Comparison of ENCODE assay signal across 8 cellular contexts in genomic region chr15:96053039-96054021, GRCh38.
DNase-seq lines count a peak whose midpoint lies in the region; ATAC-seq, FAIRE-seq and TF ChIP-seq lines count a peak whose summit lies in the region.

No MANE protein-coding gene starts in this region.

- POLR2A ChIA-PET in A549 (lab: Yijun Ruan, JAX) = no interaction called here

- TF ChIP-seq RAD21 in A549 (conservative IDR thresholded peaks at IDR 0.05 in 1 of 2, IDR thresholded peaks at IDR 0.05 in 1 of 2) = no peak

- no peaks in the 10 kb centered on the region for H3K27me3 Mint-ChIP-seq in osteocyte (ENCODE audit: unreplicated experiment)

- TF ChIP-seq POLR2A in A549 (IDR thresholded peaks at IDR 0.05; ENCODE audit: low read length) = no peak

- no peaks in the 10 kb centered on the region for H3K27me3 ChIP-seq in RWPE2 (ENCODE audit: insufficient read depth, poor library complexity, severe bottlenecking)

- H3K27ac ChIP-seq in A549 = peak overlapping the region; percentile 9 to 32; a peak in 2 of 6 replicates
- H3K27ac ChIP-seq in RWPE2 (ENCODE audit: poor library complexity, severe bottlenecking) = no peak overlapping the region

- ATAC-seq in A549 = peak; percentile 73 to 81
- ATAC-seq in RWPE2 (ENCODE audit: low read depth) = peak; percentile 82
- peak; percentile 95 for ATAC-seq in Right ventricle myocardium superior (ENCODE audit: poor library complexity)
- no peak for ATAC-seq in GM19328 (IDR thresholded peaks at IDR 0.05; ENCODE audit: unreplicated experiment)

- no peak overlapping the region for H3K27ac Mint-ChIP-seq in osteocyte (ENCODE audit: unreplicated experiment)

- H3K9me3 ChIP-seq in A549 = no peaks in the 10 kb centered on the region
- H3K9me3 ChIP-seq in RWPE2 (ENCODE audit: severe bottlenecking) = no peaks in the 10 kb centered on the region

- peak overlapping the region; percentile 33 for H3K4me3 ChIP-seq in A549
- H3K4me3 ChIP-seq in RWPE2 (ENCODE audit: severe bottlenecking) = peak overlapping the region; percentile 15

- DNase-seq in A549 (ENCODE audit: low read depth in 1 of 2, low spot score in 1 of 2) (peak in 1 of 2 experiments; percentile 19), HPDE6-E6E7 (ENCODE audit: extremely low spot score) (peak; percentile 28), RWPE2 (ENCODE audit: low spot score) (peak; percentile 68), Right ventricle myocardium superior (peak; percentile 78), osteocyte (ENCODE audit: extremely low spot score, unreplicated experiment) (no peak), GM13977 (ENCODE audit: low spot score) (no peak), HK-2 (ENCODE audit: unreplicated experiment) (no peak)

- intact Hi-C loops in Right ventricle myocardium superior (cut with DNase I) = no loop called here

- TF ChIP-seq EP300 in A549 (IDR thresholded peaks at IDR 0.05) = no peak

- peak overlapping the region; percentile 85 for H3K4me2 ChIP-seq in A549

- H3K9me3 Mint-ChIP-seq in osteocyte (ENCODE audit: unreplicated experiment) = no peaks in the 10 kb centered on the region

- in situ Hi-C loops in GM13977 (cut with MboI; ENCODE audit: low pct_unique_long_range_greater_than_20kb, low sequenced_read_pairs, unreplicated experiment) = no loop called here

- H3K4me1 Mint-ChIP-seq in osteocyte (ENCODE audit: unreplicated experiment) = peaks cover 28% of the 10 kb centered on the region

- H3K36me3 ChIP-seq in RWPE2 (ENCODE audit: low read depth) = no peaks in the 10 kb centered on the region

- peak overlapping the region; percentile 26 for H3K4me3 Mint-ChIP-seq in osteocyte (ENCODE audit: unreplicated experiment)

- CTCF ChIA-PET in A549 (lab: Yijun Ruan, JAX) = no interaction called here

- no peak for TF ChIP-seq CTCF in A549 (IDR thresholded peaks at IDR 0.05)
- no peak for TF ChIP-seq CTCF in RWPE2 (IDR thresholded peaks at IDR 0.05; ENCODE audit: poor library complexity, severe bottlenecking)
- TF ChIP-seq CTCF in osteocyte (IDR thresholded peaks at IDR 0.05) = no peak
- TF ChIP-seq CTCF in GM13977 (IDR thresholded peaks at IDR 0.05; ENCODE audit: extremely low read depth, insufficient read depth, missing control alignments) = no peak

- H3K4me1 ChIP-seq in A549 = peaks cover 13% of the 10 kb centered on the region; the same call in 2 of the 3 replicates
- H3K4me1 ChIP-seq in RWPE2 (ENCODE audit: insufficient read depth, poor library complexity, severe bottlenecking) = peaks cover 5% of the 10 kb centered on the region

- 32% methylated on average over 40 of the region's 42 CpGs for WGBS in A549 (ENCODE audit: missing lambda C conversion rate)

- FAIRE-seq in A549 (lab: Jason Lieb, UNC) = no peak

- H3K36me3 Mint-ChIP-seq in osteocyte (ENCODE audit: unreplicated experiment) = no peaks in the 10 kb centered on the region

TF ChIP-seq in A549, 52 proteins besides CTCF, POLR2A, EP300 and RAD21:
- TF ChIP-seq CEBPB (IDR thresholded peaks at IDR 0.05) (peak in 1 of 2 experiments; percentile 20; a peak in 1 of 4 replicates), JUN (IDR thresholded peaks at IDR 0.05) (no peak)

Comparison
In these comparisons a context has a peak if more than half of its experiments do, and no peak if none do; other contexts are left out.
1. DNase-seq: peak in HPDE6-E6E7 (single experiment), RWPE2 (single experiment) and Right ventricle myocardium superior (single experiment); none in osteocyte (single experiment), GM13977 (single experiment) and HK-2 (single experiment).